In genomic region chr6:139147628-139148027, GRCh38 we compare ENCODE assay signal across 14 cellular contexts. TPM values are rescaled to one million over a fixed set of nuclear protein-coding genes. Genes with fewer than 3 reads are reported as not detected.
DNase-seq lines count a peak whose midpoint lies in the region; ATAC-seq and TF ChIP-seq lines count a peak whose summit lies in the region.
"Had no signal": no experiment of that assay in that cellular context is flagged by ENCODE, and none has a peak within 500 bp of the region (broad histone marks: within the 10 kb centered on the region; RNA-seq: fewer than 3 reads in every experiment).

No MANE protein-coding gene starts in this region.

- H3K9me3 Mint-ChIP-seq in CD8-positive, alpha-beta T cell: no peaks in the 10 kb centered on the region
- H3K9me3 Mint-ChIP-seq in activated CD4-positive, alpha-beta memory T cell treated with anti-CD3 and anti-CD28 coated beads for 36 hours: no peaks in the 10 kb centered on the region
- peaks cover 6% of the 10 kb centered on the region for H3K9me3 Mint-ChIP-seq in mesothelial cell of epicardium
- H3K9me3 Mint-ChIP-seq: naive B cell had no signal

- peak overlapping the region; percentile 47 for H3K27ac ChIP-seq in C4-2B
- H3K27ac ChIP-seq in CD8-positive, alpha-beta T cell (ENCODE audit: low read depth, low read length): no peak overlapping the region
- H3K27ac ChIP-seq: foreskin keratinocyte, testis had no signal

- no peaks in the 10 kb centered on the region for H3K9me3 ChIP-seq in CD8-positive, alpha-beta T cell (ENCODE audit: low read length)
- H3K9me3 ChIP-seq: HAP-1, testis had no signal

- H3K36me3 Mint-ChIP-seq in CD8-positive, alpha-beta T cell: peaks cover 25% of the 10 kb centered on the region
- peaks cover 20% of the 10 kb centered on the region for H3K36me3 Mint-ChIP-seq in activated CD4-positive, alpha-beta memory T cell treated with anti-CD3 and anti-CD28 coated beads for 36 hours
- H3K36me3 Mint-ChIP-seq in mesothelial cell of epicardium: peaks cover 5% of the 10 kb centered on the region
- H3K36me3 Mint-ChIP-seq: naive B cell had no signal

- no peak for DNase-seq in CD8-positive, alpha-beta T cell
- DNase-seq in activated CD4-positive, alpha-beta memory T cell treated with anti-CD3 and anti-CD28 coated beads for 36 hours: no peak
- DNase-seq in left lobe of liver (ENCODE audit: low spot score) (no peak), NCI-H187 treated with DMSO at 0.1 percent for 48 hours (lab: John Stamatoyannopoulos, UW) (no peak), mesothelial cell of epicardium (ENCODE audit: low spot score in 2 of 2, unreplicated experiment in 2 of 2) (no peak)
- DNase-seq: effector CD4-positive, alpha-beta T cell; foreskin keratinocyte; MM.1S; naive B cell; testis had no signal

- no peak overlapping the region for H3K4me3 ChIP-seq in CD8-positive, alpha-beta T cell (ENCODE audit: low read depth, low read length)
- H3K4me3 ChIP-seq: HAP-1, testis had no signal

- H3K27ac Mint-ChIP-seq in CD8-positive, alpha-beta T cell: peak overlapping the region; percentile 78
- H3K27ac Mint-ChIP-seq in activated CD4-positive, alpha-beta memory T cell treated with anti-CD3 and anti-CD28 coated beads for 36 hours: peak overlapping the region; percentile 99
- H3K27ac Mint-ChIP-seq in mesothelial cell of epicardium: no peak overlapping the region

- TF ChIP-seq CTCF in C4-2B (conservative IDR thresholded peaks at IDR 0.05) (no peak), mesothelial cell of epicardium (IDR thresholded peaks at IDR 0.05; ENCODE audit: unreplicated experiment) (no peak)
- TF ChIP-seq CTCF in CD8-positive, alpha-beta T cell (IDR thresholded peaks at IDR 0.05): no peak

- H3K4me3 Mint-ChIP-seq in CD8-positive, alpha-beta T cell: peak overlapping the region; percentile 71
- peak overlapping the region; percentile 72 for H3K4me3 Mint-ChIP-seq in activated CD4-positive, alpha-beta memory T cell treated with anti-CD3 and anti-CD28 coated beads for 36 hours
- no peak overlapping the region for H3K4me3 Mint-ChIP-seq in mesothelial cell of epicardium

- POLR2A ChIA-PET in CD8-positive, alpha-beta T cell (lab: Charles Lee): interaction anchor here (2.7 kb wide), 1 partner anchor 10 kb away, joined by 17 read pairs; no protein-coding TSS in a partner anchor
- POLR2A ChIA-PET in activated CD4-positive, alpha-beta memory T cell treated with anti-CD3 and anti-CD28 coated beads for 36 hours (lab: Charles Lee): interaction anchor here (3.0 to 3.2 kb wide), 2 partner anchors 10 to 13 kb away, joined by 39 to 40 read pairs; no protein-coding TSS in a partner anchor

- peaks cover 96% of the 10 kb centered on the region for H3K4me1 Mint-ChIP-seq in CD8-positive, alpha-beta T cell (ENCODE audit: low read depth)
- H3K4me1 Mint-ChIP-seq in activated CD4-positive, alpha-beta memory T cell treated with anti-CD3 and anti-CD28 coated beads for 36 hours (ENCODE audit: low read depth): peaks cover 97% of the 10 kb centered on the region
- peaks cover 62% of the 10 kb centered on the region for H3K4me1 Mint-ChIP-seq in mesothelial cell of epicardium

- H3K27me3 ChIP-seq in CD8-positive, alpha-beta T cell (ENCODE audit: insufficient read depth, low read length): no peaks in the 10 kb centered on the region
- H3K27me3 ChIP-seq: foreskin keratinocyte, testis had no signal

- H3K27me3 Mint-ChIP-seq in CD8-positive, alpha-beta T cell (ENCODE audit: low read depth): no peaks in the 10 kb centered on the region
- H3K27me3 Mint-ChIP-seq in activated CD4-positive, alpha-beta memory T cell treated with anti-CD3 and anti-CD28 coated beads for 36 hours: no peaks in the 10 kb centered on the region
- H3K27me3 Mint-ChIP-seq in mesothelial cell of epicardium (ENCODE audit: low read depth): no peaks in the 10 kb centered on the region
- H3K27me3 Mint-ChIP-seq: naive B cell had no signal

- no peaks in the 10 kb centered on the region for H3K36me3 ChIP-seq in CD8-positive, alpha-beta T cell (ENCODE audit: insufficient read depth, low read length)
- H3K36me3 ChIP-seq: HAP-1 had no signal

- no peak for ATAC-seq in CD8-positive, alpha-beta T cell
- ATAC-seq in left lobe of liver (peak; percentile 87), GM21825 (IDR thresholded peaks at IDR 0.05; ENCODE audit: unreplicated experiment) (no peak), HG03432 (IDR thresholded peaks at IDR 0.05; ENCODE audit: unreplicated experiment) (no peak)
- ATAC-seq: foreskin keratinocyte had no signal

- CTCF ChIA-PET in CD8-positive, alpha-beta T cell (lab: Charles Lee): no interaction called here
- CTCF ChIA-PET in activated CD4-positive, alpha-beta memory T cell treated with anti-CD3 and anti-CD28 coated beads for 36 hours (lab: Charles Lee): interaction anchor here (2.6 kb wide), 1 partner anchor 222 kb away, joined by 7 read pairs; no protein-coding TSS in a partner anchor

- H3K4me1 ChIP-seq in CD8-positive, alpha-beta T cell (ENCODE audit: insufficient read depth, low read length): peaks cover 95% of the 10 kb centered on the region

- intact Hi-C loops in CD8-positive, alpha-beta T cell (cut with DNase I, micrococcal nuclease): loop anchor here in 1 of 2 experiments (1.0 kb wide), 1 partner anchor 8 kb away; no protein-coding TSS in a partner anchor
- intact Hi-C loops in activated CD4-positive, alpha-beta memory T cell treated with anti-CD3 and anti-CD28 coated beads for 36 hours (cut with micrococcal nuclease): loop anchor here (2.0 to 5.0 kb wide), 3 partner anchors 115 to 1280 kb away; partner anchors contain the start of genes TNFAIP3 and TXLNB

RNA-seq across cellular contexts. Expression of gene HECA, which starts 12.7 kb away (rescaled TPM):
- 100 to 1,000 TPM; 231 to 234 TPM for total RNA-seq in CD8-positive, alpha-beta T cell
- total RNA-seq in activated CD4-positive, alpha-beta memory T cell treated with anti-CD3 and anti-CD28 coated beads for 36 hours: 10 to 100 TPM; 75.7 to 76.6 TPM
- total RNA-seq in left lobe of liver: 7.4 TPM
- 25.9 to 28.5 TPM (median 27.5 TPM) in 3 replicates for total RNA-seq in mesothelial cell of epicardium
